9 cellular contexts compared by ENCODE assay signal in the genomic region with DNA sequence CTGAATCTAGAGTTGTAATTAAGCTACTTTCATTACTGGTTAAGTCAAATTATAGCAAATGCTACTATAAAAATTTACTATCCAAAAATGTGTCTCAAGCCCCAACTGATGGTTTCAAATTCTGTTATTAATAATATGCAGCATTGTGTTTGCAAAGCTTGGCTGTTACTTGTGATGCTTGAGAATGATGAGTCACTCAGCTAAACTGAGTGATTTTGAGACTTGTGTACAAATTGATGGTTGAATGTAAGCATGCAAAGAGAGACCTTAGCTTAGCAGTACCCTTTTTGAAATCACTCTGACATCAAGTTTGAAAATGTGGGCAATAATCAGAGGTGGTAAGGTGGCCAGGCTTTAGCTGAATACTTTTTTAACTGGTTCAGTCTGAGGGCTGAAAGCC. TPM values are rescaled to one million over a fixed set of nuclear protein-coding genes. Genes with fewer than 3 reads are reported as not detected.
DNase-seq lines count a peak whose midpoint lies in the region; ATAC-seq and TF ChIP-seq lines count a peak whose summit lies in the region.
"Had no signal": no experiment of that assay in that cellular context is flagged by ENCODE, and none has a peak within 500 bp of the region (broad histone marks: within the 10 kb centered on the region; RNA-seq: fewer than 3 reads in every experiment).

No MANE protein-coding gene starts in this region.

- H3K36me3 Mint-ChIP-seq in progenitor cell of endocrine pancreas (ENCODE audit: insufficient read depth): peaks cover 24% of the 10 kb centered on the region

- H3K9me3 Mint-ChIP-seq in progenitor cell of endocrine pancreas (ENCODE audit: low read depth): no peaks in the 10 kb centered on the region

- DNase-seq in activated CD4-positive, CD25-positive, alpha-beta regulatory T cell treated with anti-CD3 and anti-CD28 coated beads, Interleukin-2, amount 50 U/mL, for 72 hours: no peak
- peak; percentile 23 for DNase-seq in H4 (ENCODE audit: low spot score)
- peak; percentile 52 for DNase-seq in LHCN-M2 (ENCODE audit: low read depth)
- peak; percentile 14 for DNase-seq in medulla oblongata (ENCODE audit: extremely low spot score)
- no peak for DNase-seq in progenitor cell of endocrine pancreas (ENCODE audit: low spot score, unreplicated experiment)
- DNase-seq in NCI-H2029 (lab: John Stamatoyannopoulos, UW): no peak
- DNase-seq in NCI-H146 (lab: John Stamatoyannopoulos, UW): no peak
- DNase-seq: 8988T had no signal

- peak; percentile 92 to 95 for ATAC-seq in activated CD4-positive, CD25-positive, alpha-beta regulatory T cell treated with anti-CD3 and anti-CD28 coated beads, Interleukin-2, amount 50 U/mL, for 24 hours

- peaks cover 3% of the 10 kb centered on the region for H3K4me1 Mint-ChIP-seq in progenitor cell of endocrine pancreas (ENCODE audit: low read depth)

- no peaks in the 10 kb centered on the region for H3K27me3 Mint-ChIP-seq in progenitor cell of endocrine pancreas

- no peak overlapping the region for H3K4me3 Mint-ChIP-seq in progenitor cell of endocrine pancreas (ENCODE audit: low read depth)

- no peak overlapping the region for H3K27ac Mint-ChIP-seq in progenitor cell of endocrine pancreas

- no peak for TF ChIP-seq CTCF in progenitor cell of endocrine pancreas (IDR thresholded peaks at IDR 0.05; ENCODE audit: unreplicated experiment)

RNA-seq across cellular contexts. Expression of gene OPA1, which starts 27.6 kb away (rescaled TPM):
- 51.9 and 53.6 TPM in 2 replicates for total RNA-seq in H4 (2014; rRNA removed; shearing (Covaris generic))
- 55.4 and 60.7 TPM in 2 replicates for total RNA-seq in LHCN-M2 (2014; rRNA removed)
- polyA plus RNA-seq in LHCN-M2 (2012): 13.8 TPM
- total RNA-seq in progenitor cell of endocrine pancreas: 60.8 and 61.6 TPM in 2 replicates

Comparison
In these comparisons a context has a peak if more than half of its experiments do, and no peak if none do; other contexts are left out.
1. DNase-seq: peak in H4 (single experiment), LHCN-M2 (single experiment) and medulla oblongata (single experiment); none in activated CD4-positive, CD25-positive, alpha-beta regulatory T cell treated with anti-CD3 and anti-CD28 coated beads, Interleukin-2, amount 50 U/mL, for 72 hours (single experiment), progenitor cell of endocrine pancreas (single experiment), NCI-H2029 (single experiment) and NCI-H146 (single experiment).